In genomic region chrX:94121799-94122198, GRCh38 we compare ENCODE assay signal across 39 cellular contexts.
"Had no signal": no experiment of that assay in that cellular context is flagged by ENCODE, and none has a peak within 500 bp of the region (broad histone marks: within the 10 kb centered on the region; RNA-seq: fewer than 3 reads in every experiment).

No MANE protein-coding gene starts in this region.

- H3K27ac Mint-ChIP-seq: activated naive CD4-positive, alpha-beta T cell treated with anti-CD3 and anti-CD28 coated beads for 36 hours; activated naive CD4-positive, alpha-beta T cell treated with anti-CD3 and anti-CD28 coated beads, Interleukin-2, amount 10 ng/mL, durations not matched to agents 7 days and 5 days; activated naive CD4-positive, alpha-beta T cell treated with anti-CD3 and anti-CD28 coated beads, Interleukin-2, amount 50 U/mL, for 24 hours; activated naive CD4-positive, alpha-beta T cell treated with anti-CD3 and anti-CD28 coated beads, Interleukin-2, amount 50 U/mL, for 72 hours; activated naive CD8-positive, alpha-beta T cell; activated naive CD8-positive, alpha-beta T cell treated with anti-CD3 and anti-CD28 coated beads for 36 hours; activated naive CD8-positive, alpha-beta T cell treated with anti-CD3 and anti-CD28 coated beads, Interleukin-2, amount 10 ng/mL, durations not matched to agents 7 days and 5 days; activated naive CD8-positive, alpha-beta T cell treated with anti-CD3 and anti-CD28 coated beads, Interleukin-2, amount 50 U/mL, for 24 hours; activated T-cell treated with anti-CD3 and anti-CD28 coated beads, Interleukin-2, amount 50 U/mL, for 24 hours; activated T-cell treated with anti-CD3 and anti-CD28 coated beads, Interleukin-2, amount 50 U/mL, for 72 hours; activated T-helper 1 cell treated with anti-CD3 and anti-CD28 coated beads, Interleukin-12 subunit alpha, Interleukin-12 subunit beta, Interleukin-2, Interleukin-4 antibody, amounts not matched to agents 30 ng/mL and 10 ng/mL and 1 ng/mL, durations not matched to agents 14 hours and 24 hours and 36 hours; activated T-helper 17 cell treated with anti-CD3 and anti-CD28 coated beads, Interleukin-2, amount 50 U/mL, for 72 hours; activated T-helper 2 cell treated with anti-CD3 and anti-CD28 coated beads, Interferon-gamma antibody, Interleukin-2, Interleukin-4, amounts not matched to agents 10 μg/mL and 5 μg/mL and 100 μg/mL, durations not matched to agents 14 hours and 24 hours and 36 hours; brain had no signal

- H3K36me3 Mint-ChIP-seq: activated naive CD4-positive, alpha-beta T cell treated with anti-CD3 and anti-CD28 coated beads, Interleukin-2, amount 10 ng/mL, durations not matched to agents 7 days and 5 days; activated naive CD4-positive, alpha-beta T cell treated with anti-CD3 and anti-CD28 coated beads, Interleukin-2, amount 50 U/mL, for 24 hours; activated naive CD4-positive, alpha-beta T cell treated with anti-CD3 and anti-CD28 coated beads, Interleukin-2, amount 50 U/mL, for 72 hours; activated naive CD8-positive, alpha-beta T cell; activated naive CD8-positive, alpha-beta T cell treated with anti-CD3 and anti-CD28 coated beads for 36 hours; activated naive CD8-positive, alpha-beta T cell treated with anti-CD3 and anti-CD28 coated beads, Interleukin-2, amount 10 ng/mL, durations not matched to agents 7 days and 5 days; brain had no signal

- H3K27ac ChIP-seq: adrenal gland, ascending aorta, body of pancreas, brain microvascular endothelial cell, breast epithelium, cardiac muscle cell had no signal

- FAIRE-seq: bronchial epithelial cell had no signal

- H3K4me3 ChIP-seq: adrenal gland, ascending aorta, body of pancreas, breast epithelium, cardiac muscle cell had no signal

- H3K4me1 Mint-ChIP-seq: activated naive CD4-positive, alpha-beta T cell treated with anti-CD3 and anti-CD28 coated beads, Interleukin-2, amount 10 ng/mL, durations not matched to agents 7 days and 5 days; activated naive CD4-positive, alpha-beta T cell treated with anti-CD3 and anti-CD28 coated beads, Interleukin-2, amount 50 U/mL, for 24 hours; activated naive CD8-positive, alpha-beta T cell treated with anti-CD3 and anti-CD28 coated beads for 36 hours; activated naive CD8-positive, alpha-beta T cell treated with anti-CD3 and anti-CD28 coated beads, Interleukin-2, amount 10 ng/mL, durations not matched to agents 7 days and 5 days; activated naive CD8-positive, alpha-beta T cell treated with anti-CD3 and anti-CD28 coated beads, Interleukin-2, amount 50 U/mL, for 24 hours; activated T-helper 17 cell treated with anti-CD3 and anti-CD28 coated beads, Interleukin-2, amount 50 U/mL, for 72 hours; brain; central memory CD8-positive, alpha-beta T cell had no signal

- H3K4me1 ChIP-seq: adrenal gland, ascending aorta, body of pancreas, breast epithelium had no signal

- H3K27me3 Mint-ChIP-seq: activated naive CD4-positive, alpha-beta T cell treated with anti-CD3 and anti-CD28 coated beads, Interleukin-2, amount 10 ng/mL, durations not matched to agents 7 days and 5 days; activated naive CD4-positive, alpha-beta T cell treated with anti-CD3 and anti-CD28 coated beads, Interleukin-2, amount 50 U/mL, for 24 hours; activated naive CD8-positive, alpha-beta T cell; activated naive CD8-positive, alpha-beta T cell treated with anti-CD3 and anti-CD28 coated beads for 36 hours; activated naive CD8-positive, alpha-beta T cell treated with anti-CD3 and anti-CD28 coated beads, Interleukin-2, amount 10 ng/mL, durations not matched to agents 7 days and 5 days; activated naive CD8-positive, alpha-beta T cell treated with anti-CD3 and anti-CD28 coated beads, Interleukin-2, amount 50 U/mL, for 24 hours; activated T-helper 17 cell treated with anti-CD3 and anti-CD28 coated beads, Interleukin-2, amount 50 U/mL, for 72 hours; brain; central memory CD8-positive, alpha-beta T cell had no signal

- H3K36me3 ChIP-seq: adrenal gland, ascending aorta, brain microvascular endothelial cell, breast epithelium, cardiac muscle cell had no signal

- DNase-seq: activated effector memory CD4-positive, alpha-beta T cell treated with anti-CD3 and anti-CD28 coated beads, Interleukin-2, amount 50 U/mL, for 16 hours; activated effector memory CD4-positive, alpha-beta T cell treated with Interleukin-2 at 50 U/mL for 16 hours; activated gamma-delta T cell; activated gamma-delta T cell treated with Interleukin-2 at 50 U/mL for 16 hours; activated naive CD4-positive, alpha-beta T cell; activated naive CD4-positive, alpha-beta T cell treated with anti-CD3 and anti-CD28 coated beads for 36 hours; activated naive CD4-positive, alpha-beta T cell treated with anti-CD3 and anti-CD28 coated beads, Interleukin-2, amount 10 ng/mL, durations not matched to agents 7 days and 5 days; activated naive CD4-positive, alpha-beta T cell treated with anti-CD3 and anti-CD28 coated beads, Interleukin-2, amount 50 U/mL, for 16 hours; activated naive CD4-positive, alpha-beta T cell treated with Interleukin-2 at 50 U/mL for 16 hours; activated naive CD8-positive, alpha-beta T cell treated with anti-CD3 and anti-CD28 coated beads for 36 hours; activated naive CD8-positive, alpha-beta T cell treated with anti-CD3 and anti-CD28 coated beads, Interleukin-2, amount 10 ng/mL, durations not matched to agents 7 days and 5 days; activated naive CD8-positive, alpha-beta T cell treated with anti-CD3 and anti-CD28 coated beads, Interleukin-2, amount 50 U/mL, for 24 hours; activated T-cell treated with anti-CD3 and anti-CD28 coated beads, Interleukin-2, amount 50 U/mL, for 1 hour; activated T-cell treated with anti-CD3 and anti-CD28 coated beads, Interleukin-2, amount 50 U/mL, for 24 hours; activated T-cell treated with anti-CD3 and anti-CD28 coated beads, Interleukin-2, amount 50 U/mL, for 4 hours; activated T-cell treated with anti-CD3 and anti-CD28 coated beads, Interleukin-2, amount 50 U/mL, for 48 hours; activated T-cell treated with anti-CD3 and anti-CD28 coated beads, Interleukin-2, amount 50 U/mL, for 72 hours; adrenal gland; amniotic stem cell; amygdala; anterior cingulate cortex; aorta; body of pancreas; brain microvascular endothelial cell; caudate nucleus; central memory CD4-positive, alpha-beta T cell; cerebellar nuclear complex had no signal

- H3K4me3 Mint-ChIP-seq: activated naive CD4-positive, alpha-beta T cell treated with anti-CD3 and anti-CD28 coated beads for 36 hours; activated naive CD4-positive, alpha-beta T cell treated with anti-CD3 and anti-CD28 coated beads, Interleukin-2, amount 10 ng/mL, durations not matched to agents 7 days and 5 days; activated naive CD4-positive, alpha-beta T cell treated with anti-CD3 and anti-CD28 coated beads, Interleukin-2, amount 50 U/mL, for 24 hours; activated naive CD8-positive, alpha-beta T cell; activated naive CD8-positive, alpha-beta T cell treated with anti-CD3 and anti-CD28 coated beads for 36 hours; activated naive CD8-positive, alpha-beta T cell treated with anti-CD3 and anti-CD28 coated beads, Interleukin-2, amount 10 ng/mL, durations not matched to agents 7 days and 5 days; activated naive CD8-positive, alpha-beta T cell treated with anti-CD3 and anti-CD28 coated beads, Interleukin-2, amount 50 U/mL, for 24 hours; activated T-cell treated with anti-CD3 and anti-CD28 coated beads, Interleukin-2, amount 50 U/mL, for 24 hours; activated T-cell treated with anti-CD3 and anti-CD28 coated beads, Interleukin-2, amount 50 U/mL, for 4 hours; activated T-cell treated with anti-CD3 and anti-CD28 coated beads, Interleukin-2, amount 50 U/mL, for 72 hours; activated T-helper 1 cell treated with anti-CD3 and anti-CD28 coated beads, Interleukin-12 subunit alpha, Interleukin-12 subunit beta, Interleukin-2, Interleukin-4 antibody, amounts not matched to agents 30 ng/mL and 10 ng/mL and 1 ng/mL, durations not matched to agents 14 hours and 24 hours and 36 hours; activated T-helper 17 cell treated with anti-CD3 and anti-CD28 coated beads, Interleukin-2, amount 50 U/mL, for 72 hours; brain; central memory CD8-positive, alpha-beta T cell had no signal

- ATAC-seq: activated naive CD4-positive, alpha-beta T cell treated with anti-CD3 and anti-CD28 coated beads, Interleukin-2, amount 50 U/mL, for 72 hours; activated naive CD8-positive, alpha-beta T cell treated with anti-CD3 and anti-CD28 coated beads, Interleukin-2, amount 50 U/mL, for 24 hours; activated T-cell treated with anti-CD3 and anti-CD28 coated beads, Interleukin-2, amount 50 U/mL, for 4 hours; activated T-cell treated with anti-CD3 and anti-CD28 coated beads, Interleukin-2, amount 50 U/mL, for 72 hours; activated T-helper 17 cell treated with anti-CD3 and anti-CD28 coated beads, Interleukin-2, amount 50 U/mL, for 72 hours; body of pancreas had no signal

- H3K27me3 ChIP-seq: adrenal gland, ascending aorta, body of pancreas, brain microvascular endothelial cell, breast epithelium, cardiac muscle cell had no signal

- H3K9me3 Mint-ChIP-seq: activated naive CD4-positive, alpha-beta T cell treated with anti-CD3 and anti-CD28 coated beads for 36 hours; activated naive CD4-positive, alpha-beta T cell treated with anti-CD3 and anti-CD28 coated beads, Interleukin-2, amount 10 ng/mL, durations not matched to agents 7 days and 5 days; activated naive CD4-positive, alpha-beta T cell treated with anti-CD3 and anti-CD28 coated beads, Interleukin-2, amount 50 U/mL, for 24 hours; activated naive CD4-positive, alpha-beta T cell treated with anti-CD3 and anti-CD28 coated beads, Interleukin-2, amount 50 U/mL, for 72 hours; activated naive CD8-positive, alpha-beta T cell treated with anti-CD3 and anti-CD28 coated beads for 36 hours; activated naive CD8-positive, alpha-beta T cell treated with anti-CD3 and anti-CD28 coated beads, Interleukin-2, amount 10 ng/mL, durations not matched to agents 7 days and 5 days; activated naive CD8-positive, alpha-beta T cell treated with anti-CD3 and anti-CD28 coated beads, Interleukin-2, amount 50 U/mL, for 24 hours; activated T-cell treated with anti-CD3 and anti-CD28 coated beads, Interleukin-2, amount 50 U/mL, for 72 hours; activated T-helper 1 cell treated with anti-CD3 and anti-CD28 coated beads, Interleukin-12 subunit alpha, Interleukin-12 subunit beta, Interleukin-2, Interleukin-4 antibody, amounts not matched to agents 30 ng/mL and 10 ng/mL and 1 ng/mL, durations not matched to agents 14 hours and 24 hours and 36 hours; activated T-helper 17 cell treated with anti-CD3 and anti-CD28 coated beads, Interleukin-2, amount 50 U/mL, for 72 hours; activated T-helper 2 cell treated with anti-CD3 and anti-CD28 coated beads, Interferon-gamma antibody, Interleukin-2, Interleukin-4, amounts not matched to agents 10 μg/mL and 5 μg/mL and 100 μg/mL, durations not matched to agents 14 hours and 24 hours and 36 hours; brain; central memory CD8-positive, alpha-beta T cell had no signal

- H3K9me3 ChIP-seq: adrenal gland, ascending aorta, body of pancreas, breast epithelium had no signal
